In genomic region chr7:157386979-157387800, GRCh38 we compare ENCODE assay signal across 8 cellular contexts. TPM values are rescaled to one million over a fixed set of nuclear protein-coding genes. Genes with fewer than 3 reads are reported as not detected.
A peak's percentile ranks its signal among the peaks of the same experiment; 100 is the strongest.
DNase-seq lines count a peak whose midpoint lies in the region; ATAC-seq and TF ChIP-seq lines count a peak whose summit lies in the region.

No MANE protein-coding gene starts in this region.

- H3K36me3 ChIP-seq in osteoblast (ENCODE audit: insufficient read depth, low read length) (peaks cover 65% of the 10 kb centered on the region), thymus (ENCODE audit: control insufficient read depth, insufficient read depth) (peaks cover 51% of the 10 kb centered on the region)

- H3K4me1 ChIP-seq in foreskin keratinocyte (no peaks in the 10 kb centered on the region), osteoblast (ENCODE audit: insufficient read depth, low read length) (peaks cover 17% of the 10 kb centered on the region), thymus (ENCODE audit: control insufficient read depth, insufficient read depth, low read length) (peaks cover 8% of the 10 kb centered on the region)

- peak; percentile 22 for DNase-seq in DMS153 (lab: John Stamatoyannopoulos, UW)
- peak; percentile 82 for DNase-seq in HuH-7 (ENCODE audit: low spot score)
- DNase-seq in RPMI8226, result peak; percentile 60
- DNase-seq in activated T-helper 1 cell treated with anti-CD3 and anti-CD28 coated beads, Interleukin-2, amount 50 U/mL, for 16 hours (ENCODE audit: low read depth in 1 of 2, low spot score in 1 of 2), result peak; percentile 75 to 86
- DNase-seq in foreskin keratinocyte, result peak; percentile 56 to 64
- DNase-seq in osteoblast (ENCODE audit: insufficient read length, low spot score, missing footprints), result no peak

- no peak overlapping the region for H3K4me2 ChIP-seq in osteoblast (ENCODE audit: insufficient read depth, low read length)

- ATAC-seq in GM21423 (IDR thresholded peaks at IDR 0.05; ENCODE audit: unreplicated experiment) (peak; percentile 82), foreskin keratinocyte (peak; percentile 95)

- H3K27me3 ChIP-seq in foreskin keratinocyte, result no peaks in the 10 kb centered on the region
- H3K27me3 ChIP-seq in osteoblast (ENCODE audit: insufficient read depth, low read length), result no peaks in the 10 kb centered on the region
- no peaks in the 10 kb centered on the region for H3K27me3 ChIP-seq in thymus (ENCODE audit: control insufficient read depth, insufficient read depth)

- peaks cover 20% of the 10 kb centered on the region for H4K20me1 ChIP-seq in osteoblast (ENCODE audit: insufficient read depth, low read length)

- WGBS in thymus, result 53% methylated on average over 23 of the region's 23 CpGs

- H2AFZ ChIP-seq in osteoblast (ENCODE audit: low read length), result no peak overlapping the region

- H3K9me3 ChIP-seq in osteoblast (ENCODE audit: low read depth, low read length), result no peaks in the 10 kb centered on the region
- H3K9me3 ChIP-seq in thymus (ENCODE audit: control insufficient read depth), result no peaks in the 10 kb centered on the region

- H3K27ac ChIP-seq in foreskin keratinocyte (no peak overlapping the region), osteoblast (ENCODE audit: low read depth, low read length) (no peak overlapping the region), thymus (ENCODE audit: low read depth) (peak overlapping the region; percentile 53)

- H3K4me3 ChIP-seq in osteoblast (ENCODE audit: insufficient read depth, low read length) (no peak overlapping the region), thymus (ENCODE audit: low read length) (no peak overlapping the region)

- TF ChIP-seq CTCF in foreskin keratinocyte (conservative IDR thresholded peaks at IDR 0.05) (peak; percentile 96), osteoblast (IDR thresholded peaks at IDR 0.05; ENCODE audit: extremely low read depth, low read depth, low read length) (peak; percentile 94)

- peaks cover 66% of the 10 kb centered on the region for H3K79me2 ChIP-seq in osteoblast (ENCODE audit: insufficient read depth, low read length)

RNA-seq across cellular contexts. Expression of gene DNAJB6, which starts 50.4 kb away (rescaled TPM):
- total RNA-seq in foreskin keratinocyte, result 119 and 121 TPM in 2 replicates
- polyA plus RNA-seq in foreskin keratinocyte, result 97.9 and 98.5 TPM in 2 replicates
- total RNA-seq in osteoblast, result 84.3 and 84.7 TPM in 2 replicates
- 166 TPM for polyA plus RNA-seq in thymus
